ENCODE assay signal across 19 cellular contexts in genomic region chr7:4014649-4015048, GRCh38.
"Had no signal": no experiment of that assay in that cellular context is flagged by ENCODE, and none has a peak within 500 bp of the region (broad histone marks: within the 10 kb centered on the region; RNA-seq: fewer than 3 reads in every experiment).

No MANE protein-coding gene starts in this region.

- H3K36me3 Mint-ChIP-seq: stimulated activated effector memory CD8-positive, alpha-beta T cell treated with anti-CD3 and anti-CD28 coated beads, Interleukin-12 subunit alpha, Interleukin-12 subunit beta, amount 100 ng/mL, for 72 hours had no signal

- H3K4me1 ChIP-seq: esophagus muscularis mucosa, gastroesophageal sphincter, right atrium auricular region, tibial artery, upper lobe of right lung had no signal

- DNase-seq: effector CD8-positive, alpha-beta T cell; kidney; left colon; mesendoderm; naive B cell; nephron progenitor cell; stimulated activated CD4-positive, alpha-beta T cell treated with anti-CD3 and anti-CD28 coated beads, Interleukin-4, amount 100 ng/mL, for 1 hour; stimulated activated CD8-positive, alpha-beta memory T cell treated with anti-CD3 and anti-CD28 coated beads, Interleukin-4, amount 100 ng/mL, for 48 hours; stimulated activated naive CD8-positive, alpha-beta T cell treated with anti-CD3 and anti-CD28 coated beads, Interleukin-15, Interleukin-2, amounts not matched to agents 100 U/mL and 50 U/mL, for 24 hours; tibial artery; upper lobe of right lung had no signal

- H3K4me3 ChIP-seq: cardiac muscle cell, esophagus muscularis mucosa, gastroesophageal sphincter, hepatocyte, right atrium auricular region, smooth muscle cell, tibial artery, upper lobe of right lung had no signal

- ATAC-seq: gastroesophageal sphincter; left colon; stimulated activated effector memory CD8-positive, alpha-beta T cell treated with anti-CD3 and anti-CD28 coated beads, Interleukin-12 subunit alpha, Interleukin-12 subunit beta, amount 100 ng/mL, for 72 hours; stimulated activated naive CD8-positive, alpha-beta T cell treated with anti-CD3 and anti-CD28 coated beads, Interleukin-15, Interleukin-2, amounts not matched to agents 100 U/mL and 50 U/mL, for 24 hours; upper lobe of right lung had no signal

- H3K27ac Mint-ChIP-seq: nephron progenitor cell; stimulated activated effector memory CD8-positive, alpha-beta T cell treated with anti-CD3 and anti-CD28 coated beads, Interleukin-12 subunit alpha, Interleukin-12 subunit beta, amount 100 ng/mL, for 72 hours had no signal

- H3K4me3 Mint-ChIP-seq: nephron progenitor cell; stimulated activated effector memory CD8-positive, alpha-beta T cell treated with anti-CD3 and anti-CD28 coated beads, Interleukin-12 subunit alpha, Interleukin-12 subunit beta, amount 100 ng/mL, for 72 hours had no signal

- H3K27ac ChIP-seq: cardiac muscle cell, epithelial cell of prostate, esophagus muscularis mucosa, gastroesophageal sphincter, hepatocyte, right atrium auricular region, tibial artery had no signal

- H3K27me3 ChIP-seq: cardiac muscle cell, esophagus muscularis mucosa, gastroesophageal sphincter, hepatocyte, right atrium auricular region, tibial artery, upper lobe of right lung had no signal

- H3K36me3 ChIP-seq: cardiac muscle cell, right atrium auricular region, upper lobe of right lung had no signal

- H3K4me1 Mint-ChIP-seq: naive B cell; stimulated activated effector memory CD8-positive, alpha-beta T cell treated with anti-CD3 and anti-CD28 coated beads, Interleukin-12 subunit alpha, Interleukin-12 subunit beta, amount 100 ng/mL, for 72 hours had no signal
